ENCODE assay signal across 1 cellular context in genomic region chr12:57142727-57143126, GRCh38.
TF ChIP-seq lines count a peak whose summit lies in the region.

No MANE protein-coding gene starts in this region.

TF ChIP-seq in HepG2, 621 proteins besides CTCF, POLR2A, EP300 and RAD21:
- TF ChIP-seq ZBTB42 (CRISPR knock-in tag; IDR thresholded peaks at IDR 0.05) = no peak
- TF ChIP-seq ZNF326 (CRISPR knock-in tag; IDR thresholded peaks at IDR 0.05; ENCODE audit: borderline replicate concordance) = no peak
- TF ChIP-seq PAF1 (CRISPR knock-in tag; IDR thresholded peaks at IDR 0.05) = no peak
- peak; percentile 38; the same call in 1 of the 2 replicates for TF ChIP-seq PATZ1 (CRISPR knock-in tag; IDR thresholded peaks at IDR 0.05)
- no peak for TF ChIP-seq SCMH1 (CRISPR knock-in tag; IDR thresholded peaks at IDR 0.05; ENCODE audit: borderline replicate concordance)
- no peak for TF ChIP-seq HMG20A (CRISPR knock-in tag; IDR thresholded peaks at IDR 0.05; ENCODE audit: borderline replicate concordance)
- no peak for TF ChIP-seq SMAD9 (CRISPR knock-in tag; IDR thresholded peaks at IDR 0.05)
TF ChIP-seq in HepG2: peak in this region for 1.
